In the genomic region with DNA sequence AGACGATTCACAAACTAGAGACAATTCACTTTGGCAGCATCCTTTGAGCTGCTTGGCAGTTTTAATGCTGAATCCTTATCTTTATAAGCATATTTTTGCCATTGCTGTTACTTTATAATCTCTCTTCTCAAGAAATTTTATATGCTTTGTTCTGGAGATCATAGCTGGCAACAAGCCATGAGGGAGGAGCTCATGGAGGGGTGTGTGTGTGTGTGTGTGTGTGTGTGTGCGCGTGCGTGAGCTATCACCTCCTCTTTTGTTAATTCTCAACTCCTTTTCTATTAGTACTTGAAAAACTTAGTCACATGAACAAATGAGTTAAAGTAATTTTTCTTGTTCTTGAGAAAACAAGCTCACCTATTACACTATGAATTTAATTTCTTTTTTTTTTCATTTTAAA, we compare ENCODE assay signal across 19 cellular contexts.
"Had no signal": no experiment of that assay in that cellular context is flagged by ENCODE, and none has a peak within 500 bp of the region (broad histone marks: within the 10 kb centered on the region; RNA-seq: fewer than 3 reads in every experiment).

No MANE protein-coding gene starts in this region.

- H3K36me3 ChIP-seq: heart right ventricle, lower lobe of right lung, spleen, tibial nerve, upper lobe of right lung had no signal

- DNase-seq: dermis blood vessel endothelial cell; islet precursor cell; lower lobe of right lung; natural killer cell; psoas muscle; retina; spleen; stimulated activated CD4-positive, alpha-beta T cell treated with anti-CD3 and anti-CD28 coated beads, Interleukin-15, amount 100 ng/mL, for 24 hours; stimulated activated CD4-positive, alpha-beta T cell treated with anti-CD3 and anti-CD28 coated beads, Interleukin-1b, Interleukin-23, amount 100 ng/mL, for 48 hours; stimulated activated CD4-positive, alpha-beta T cell treated with anti-CD3 and anti-CD28 coated beads, Interleukin-4, amount 100 ng/mL, for 24 hours; upper lobe of right lung had no signal

- H3K9me3 Mint-ChIP-seq: natural killer cell had no signal

- H3K9me3 ChIP-seq: lower lobe of right lung, psoas muscle, upper lobe of right lung had no signal

- H3K4me1 Mint-ChIP-seq: memory B cell; natural killer cell; stimulated activated memory B cell treated with anti-CD40 and anti-IgM and Interleukin-4, amounts not matched to agents 10 μg/mL and 1 μg/mL and 100 μg/mL, for 72 hours had no signal

- H3K27ac Mint-ChIP-seq: memory B cell; mesothelial cell of epicardium; natural killer cell; stimulated activated memory B cell treated with anti-CD40 and anti-IgM and Interleukin-4, amounts not matched to agents 10 μg/mL and 1 μg/mL and 100 μg/mL, for 72 hours; stimulated activated naive CD8-positive, alpha-beta T cell treated with anti-CD3 and anti-CD28 coated beads, Interleukin-15, Interleukin-2, amounts not matched to agents 100 ng/mL and 50 ng/mL, for 24 hours had no signal

- H3K4me3 Mint-ChIP-seq: memory B cell; mesothelial cell of epicardium; natural killer cell; stimulated activated memory B cell treated with anti-CD40 and anti-IgM and Interleukin-4, amounts not matched to agents 10 μg/mL and 1 μg/mL and 100 μg/mL, for 72 hours; stimulated activated naive CD8-positive, alpha-beta T cell treated with anti-CD3 and anti-CD28 coated beads, Interleukin-15, Interleukin-2, amounts not matched to agents 100 ng/mL and 50 ng/mL, for 24 hours had no signal

- FAIRE-seq: endothelial cell of umbilical vein, frontal cortex had no signal

- H3K27me3 Mint-ChIP-seq: memory B cell; stimulated activated memory B cell treated with anti-CD40 and anti-IgM and Interleukin-4, amounts not matched to agents 10 μg/mL and 1 μg/mL and 100 μg/mL, for 72 hours had no signal

- H3K4me3 ChIP-seq: heart right ventricle, lower lobe of right lung, psoas muscle, spleen, tibial nerve, upper lobe of right lung had no signal

- H3K4me1 ChIP-seq: lower lobe of right lung, psoas muscle, spleen, tibial nerve, upper lobe of right lung had no signal

- H3K27ac ChIP-seq: lower lobe of right lung, psoas muscle, spleen, tibial nerve, upper lobe of right lung had no signal

- H3K36me3 Mint-ChIP-seq: memory B cell; mesothelial cell of epicardium; natural killer cell; stimulated activated memory B cell treated with anti-CD40 and anti-IgM and Interleukin-4, amounts not matched to agents 10 μg/mL and 1 μg/mL and 100 μg/mL, for 72 hours had no signal
